In genomic region chr6:136764522-136764993, GRCh38 we compare ENCODE assay signal across 9 cellular contexts. TPM values are rescaled to one million over a fixed set of nuclear protein-coding genes. Genes with fewer than 3 reads are reported as not detected.
DNase-seq lines count a peak whose midpoint lies in the region; ATAC-seq and TF ChIP-seq lines count a peak whose summit lies in the region.
"Had no signal": no experiment of that assay in that cellular context is flagged by ENCODE, and none has a peak within 500 bp of the region (broad histone marks: within the 10 kb centered on the region; RNA-seq: fewer than 3 reads in every experiment).

No MANE protein-coding gene starts in this region.

- no peak overlapping the region for H3K27ac ChIP-seq in Karpas-422 (ENCODE audit: low read length)
- H3K27ac ChIP-seq in testis = no peak overlapping the region
- H3K27ac ChIP-seq in left lung = peak overlapping the region in 1 of 2 donors; percentile 26

- H3K4me2 ChIP-seq in Karpas-422 (ENCODE audit: low read depth, low read length, poor library complexity, severe bottlenecking) = no peak overlapping the region
- H3K4me2 ChIP-seq: SK-N-SH had no signal

- no peak overlapping the region for H3K9ac ChIP-seq in Karpas-422 (ENCODE audit: low read length)
- H3K9ac ChIP-seq: SK-N-SH had no signal

- H3K27me3 ChIP-seq in Karpas-422 (ENCODE audit: low read length) (no peaks in the 10 kb centered on the region), testis (no peaks in the 10 kb centered on the region), left lung (no peaks in the 10 kb centered on the region)

- peaks cover 7% of the 10 kb centered on the region for H3K36me3 Mint-ChIP-seq in memory B cell

- no peak overlapping the region for H3K4me3 ChIP-seq in Karpas-422 (ENCODE audit: low read length)
- H3K4me3 ChIP-seq in testis = no peak overlapping the region
- no peak overlapping the region for H3K4me3 ChIP-seq in left lung

- no peaks in the 10 kb centered on the region for H3K27me3 Mint-ChIP-seq in memory B cell

- no peaks in the 10 kb centered on the region for H3K79me2 ChIP-seq in Karpas-422 (ENCODE audit: low read length)

- H3K9me2 ChIP-seq in Karpas-422 (replicated peaks; ENCODE audit: insufficient read depth, low read length) = no peaks in the 10 kb centered on the region
- H3K9me2 ChIP-seq: SK-N-SH had no signal

- peaks cover 3% of the 10 kb centered on the region for H3K9me3 Mint-ChIP-seq in memory B cell

- DNase-seq in Karpas-422 (peak; percentile 50), memory B cell (ENCODE audit: low spot score in 2 of 2) (peak in 1 of 2 donors; percentile 32), testis (no peak), NCI-H748 (lab: John Stamatoyannopoulos, UW; ENCODE audit: unreplicated experiment) (no peak), left lung (no peak)
- DNase-seq: SK-N-SH had no signal

- ATAC-seq in GM18519 (IDR thresholded peaks at IDR 0.05; ENCODE audit: low FRiP score, unreplicated experiment) (peak; percentile 29), GM21619 (IDR thresholded peaks at IDR 0.05; ENCODE audit: unreplicated experiment) (peak; percentile 41), memory B cell (ENCODE audit: low read depth) (peak; percentile 83), SK-N-SH treated with all-trans-retinoic acid at 6 μM for 48 hours (no peak), left lung (no peak)

- intact Hi-C loops in testis (cut with DNase I; ENCODE audit: low total_unique reads) = no loop called here
- intact Hi-C loops in left lung (cut with DNase I) = no loop called here

- H3K4me1 ChIP-seq in Karpas-422 (ENCODE audit: low read length) = peaks cover 4% of the 10 kb centered on the region
- peaks cover 16% of the 10 kb centered on the region for H3K4me1 ChIP-seq in testis
- peaks cover 18 to 80% of the 10 kb centered on the region in 2 donors for H3K4me1 ChIP-seq in left lung

- TF ChIP-seq POLR2A in testis (IDR thresholded peaks at IDR 0.05) = no peak

- peaks cover 70% of the 10 kb centered on the region for H3K4me1 Mint-ChIP-seq in memory B cell

- no peaks in the 10 kb centered on the region for H3K9me3 ChIP-seq in Karpas-422 (ENCODE audit: low read length)
- no peaks in the 10 kb centered on the region for H3K9me3 ChIP-seq in testis
- H3K9me3 ChIP-seq in left lung = no peaks in the 10 kb centered on the region
- H3K9me3 ChIP-seq: SK-N-SH had no signal

- no peak overlapping the region for H2AFZ ChIP-seq in Karpas-422 (ENCODE audit: low read length)

- WGBS in testis, 2 donors = 81 to 93% methylated on average over 3 of the region's 3 CpGs

- H4K20me1 ChIP-seq in Karpas-422 (ENCODE audit: insufficient read depth, low read depth, low read length) = no peaks in the 10 kb centered on the region

- peak overlapping the region; percentile 67 for H3K27ac Mint-ChIP-seq in memory B cell

- H3K4me3 Mint-ChIP-seq in memory B cell = peak overlapping the region; percentile 66

- TF ChIP-seq CTCF in testis (IDR thresholded peaks at IDR 0.05) (no peak), left lung (IDR thresholded peaks at IDR 0.05) (no peak)

- H3K36me3 ChIP-seq in Karpas-422 (ENCODE audit: insufficient read depth, low read length) (no peaks in the 10 kb centered on the region), testis (ENCODE audit: low read depth, missing control alignments) (no peaks in the 10 kb centered on the region), left lung (no peaks in the 10 kb centered on the region)

TF ChIP-seq in SK-N-SH treated with all-trans-retinoic acid at 6 μM for 48 hours, 23 proteins besides CTCF, POLR2A, EP300 and RAD21:
- TF ChIP-seq ARNTL (CRISPR knock-in tag; IDR thresholded peaks at IDR 0.05; ENCODE audit: borderline replicate concordance, low read depth) = no peak

RNA-seq across cellular contexts. Expression of gene MAP3K5, which starts 27.7 kb away (rescaled TPM):
- 1.0 and 1.1 TPM in 2 replicates for total RNA-seq in Karpas-422 (2014; rRNA removed; shearing (Covaris generic); ENCODE audit: low replicate concordance)
- total RNA-seq in testis = 10 to 100 TPM; 46.1 to 55.3 TPM
- polyA plus RNA-seq in testis (ENCODE audit: insufficient read depth, low read depth, low replicate concordance) = 21.3 TPM
- 10 to 100 TPM; 20.9 to 27.7 TPM for total RNA-seq in left lung

RNA-seq across cellular contexts. Expression of gene PEX7, which starts 57.8 kb away (rescaled TPM):
- 13.6 and 18.0 TPM in 2 replicates for total RNA-seq in Karpas-422 (2014; rRNA removed; shearing (Covaris generic); ENCODE audit: low replicate concordance)
- total RNA-seq in testis (10 to 100 TPM; 16.6 to 18.5 TPM), left lung (1 to 10 TPM; 6.8 to 8.2 TPM)
- polyA plus RNA-seq in testis (ENCODE audit: insufficient read depth, low read depth, low replicate concordance) = 28.6 TPM

Comparison
In these comparisons a context has a peak if more than half of its experiments do, and no peak if none do; other contexts are left out.
1. ATAC-seq: peak in GM18519 (single experiment), GM21619 (single experiment) and memory B cell (single experiment); none in SK-N-SH treated with all-trans-retinoic acid at 6 μM for 48 hours (single experiment) and left lung (single experiment).
2. RNA of gene MAP3K5, which starts 27.7 kb away (total RNA-seq): 46.1 to 55.3 TPM in testis and 20.9 to 27.7 TPM in left lung; 1.0 to 1.1 TPM in Karpas-422; every median in the first group is over 10 times any median in the second.